In the genomic region with DNA sequence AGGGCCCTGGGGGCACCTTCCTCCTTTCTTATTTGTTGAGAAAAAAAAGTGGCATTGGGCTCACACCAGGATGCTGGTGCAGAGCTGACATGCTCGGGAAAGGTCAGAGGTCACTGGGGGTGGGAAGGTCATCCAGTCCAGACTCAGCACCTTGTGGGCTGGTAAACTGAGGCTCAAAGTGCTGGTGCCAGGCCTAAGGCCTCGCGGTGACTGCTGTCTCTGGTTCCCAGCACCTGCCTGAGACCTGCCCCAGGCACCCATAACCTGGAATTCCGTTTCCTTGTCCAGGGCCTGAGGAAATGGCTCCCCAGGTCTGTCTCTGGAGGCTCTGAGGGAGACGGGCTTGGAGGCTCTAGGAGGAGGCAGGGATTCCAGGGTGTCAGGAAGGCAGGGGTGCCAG, we compare ENCODE assay signal across 7 cellular contexts.
DNase-seq lines count a peak whose midpoint lies in the region; ATAC-seq, FAIRE-seq and TF ChIP-seq lines count a peak whose summit lies in the region.
"Not testable (repeated sequence)": the region's sequence is repeated elsewhere in the genome, so short reads cannot be mapped to it uniquely, and the experiment has no call there.

No MANE protein-coding gene starts in this region.

- not testable (repeated sequence) for H3K36me3 ChIP-seq in RWPE2 (ENCODE audit: low read depth); spleen; upper lobe of right lung

- not testable (repeated sequence) for H3K4me1 ChIP-seq in RWPE2 (ENCODE audit: insufficient read depth, poor library complexity, severe bottlenecking); spleen; upper lobe of right lung

- not testable (repeated sequence) for H3K27me3 ChIP-seq in RWPE2 (ENCODE audit: insufficient read depth, poor library complexity, severe bottlenecking); spleen (replicated peaks in 1 of 7); upper lobe of right lung

- FAIRE-seq in urothelium cell line (lab: Jason Lieb, UNC): peak; percentile 74

- 70 to 80% (median 78%) methylated on average over 3 of the region's 5 CpGs; no CpG with 5 or more reads in 2 of the 5 donors for WGBS in spleen, 5 donors

- H3K27ac ChIP-seq in RWPE2 (ENCODE audit: poor library complexity, severe bottlenecking); spleen; upper lobe of right lung: not testable (repeated sequence)

- not testable (repeated sequence) for ATAC-seq in RWPE2 (ENCODE audit: low read depth); Right ventricle myocardium superior (ENCODE audit: poor library complexity); left ventricle myocardium superior; upper lobe of right lung

- H3K9me3 ChIP-seq in RWPE2 (ENCODE audit: severe bottlenecking); spleen; upper lobe of right lung: not testable (repeated sequence)

- DNase-seq in RWPE2 (ENCODE audit: low spot score) (peak; percentile 19), Right ventricle myocardium superior (peak; percentile 15), left ventricle myocardium superior (peak; percentile 9), posterior vena cava (ENCODE audit: low spot score) (peak; percentile 49), spleen (peak; percentile 37), upper lobe of right lung (peak; percentile 54)
- DNase-seq in urothelium cell line (ENCODE audit: low spot score): not testable (repeated sequence)

- H3K4me3 ChIP-seq in RWPE2 (ENCODE audit: severe bottlenecking); spleen; upper lobe of right lung: not testable (repeated sequence)

- TF ChIP-seq POLR2A in spleen (IDR thresholded peaks at IDR 0.05): not testable (repeated sequence)

- TF ChIP-seq CTCF in RWPE2 (IDR thresholded peaks at IDR 0.05; ENCODE audit: poor library complexity, severe bottlenecking); spleen (IDR thresholded peaks at IDR 0.05 in 8 of 11, conservative IDR thresholded peaks at IDR 0.05 in 3 of 11); upper lobe of right lung (IDR thresholded peaks at IDR 0.05): not testable (repeated sequence)

- intact Hi-C loops in Right ventricle myocardium superior (cut with DNase I); left ventricle myocardium superior (cut with micrococcal nuclease); posterior vena cava (cut with DNase I); spleen (cut with DNase I; ENCODE audit: low total_unique reads); upper lobe of right lung (cut with DNase I): not testable (repeated sequence)
